Comparison of ENCODE assay signal across 10 cellular contexts in the genomic region with DNA sequence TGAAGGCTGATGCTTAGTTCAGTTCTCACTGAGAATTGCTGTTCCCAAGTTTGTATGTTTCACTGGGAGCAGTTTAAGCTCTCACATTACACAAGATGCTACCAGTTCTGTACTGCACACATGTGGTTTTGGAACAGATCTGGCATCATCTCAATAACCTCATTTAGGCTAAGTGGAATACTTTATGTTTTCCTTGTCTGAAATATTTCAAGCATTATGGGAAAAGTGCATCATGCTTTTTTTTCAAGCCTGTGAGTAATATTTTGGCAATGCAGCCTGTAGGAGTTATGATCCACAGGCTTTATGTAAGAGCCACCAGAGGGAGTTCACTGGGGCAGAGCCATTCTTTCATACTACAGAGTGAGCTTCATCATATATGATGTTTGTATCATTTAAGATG.
DNase-seq lines count a peak whose midpoint lies in the region; ATAC-seq, FAIRE-seq and TF ChIP-seq lines count a peak whose summit lies in the region.
"Had no signal": no experiment of that assay in that cellular context is flagged by ENCODE, and none has a peak within 500 bp of the region (broad histone marks: within the 10 kb centered on the region; RNA-seq: fewer than 3 reads in every experiment).

No MANE protein-coding gene starts in this region.

- TF ChIP-seq CTCF in 22Rv1 (IDR thresholded peaks at IDR 0.05) (peak; percentile 54), foreskin keratinocyte (conservative IDR thresholded peaks at IDR 0.05) (peak; percentile 16)

- ATAC-seq in foreskin keratinocyte, result no peak
- ATAC-seq in left lobe of liver, result no peak
- no peak for ATAC-seq in HG02852 (IDR thresholded peaks at IDR 0.05; ENCODE audit: unreplicated experiment)

- H3K4me1 ChIP-seq in foreskin keratinocyte, result no peaks in the 10 kb centered on the region
- H3K4me1 ChIP-seq: pancreas had no signal

- no peaks in the 10 kb centered on the region for H3K27me3 ChIP-seq in foreskin keratinocyte
- H3K27me3 ChIP-seq: pancreas had no signal

- H3K27ac ChIP-seq in 22Rv1 (no peak overlapping the region), foreskin keratinocyte (no peak overlapping the region)
- H3K27ac ChIP-seq: pancreas, WERI-Rb-1 had no signal

- DNase-seq in GOT3 (lab: John Stamatoyannopoulos, UW), result peak; percentile 12
- peak; percentile 68 for DNase-seq in RPMI7951 (ENCODE audit: low read depth)
- peak; percentile 35 to 66 for DNase-seq in foreskin keratinocyte
- no peak for DNase-seq in GM19239 (ENCODE audit: insufficient read length, low spot score)
- no peak for DNase-seq in left lobe of liver (ENCODE audit: low spot score)
- DNase-seq in ecto neural progenitor cell (ENCODE audit: low spot score), result no peak
- DNase-seq: pancreas, WERI-Rb-1 had no signal

- no peak for FAIRE-seq in GM19239 (lab: Jason Lieb, UNC)
- FAIRE-seq: pancreas had no signal

Comparison
In these comparisons a context has a peak if more than half of its experiments do, and no peak if none do; other contexts are left out.
1. DNase-seq: peak in GOT3 (single experiment), RPMI7951 (single experiment) and foreskin keratinocyte (2 of 2); none in GM19239 (single experiment), left lobe of liver (single experiment) and ecto neural progenitor cell (single experiment).